In the genomic region with DNA sequence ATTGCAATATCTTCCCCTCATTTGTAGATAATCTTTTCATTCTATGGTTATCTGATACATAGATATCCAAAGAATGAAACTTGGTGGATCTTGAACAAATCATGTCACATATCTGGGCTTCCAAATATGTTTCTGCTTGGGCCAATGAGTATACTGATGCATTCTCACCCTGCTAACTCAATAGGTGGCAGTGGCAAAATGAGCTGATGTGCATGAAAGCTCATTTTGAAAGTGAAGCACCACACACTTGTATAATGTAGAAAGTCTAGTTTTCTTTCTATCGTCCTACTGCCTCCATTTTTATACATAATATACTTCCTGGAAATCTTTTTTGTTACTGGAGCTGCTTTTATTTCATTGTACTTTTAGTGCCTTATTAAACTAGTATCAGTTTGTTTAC, we compare ENCODE assay signal across 21 cellular contexts.
DNase-seq lines count a peak whose midpoint lies in the region; ATAC-seq and TF ChIP-seq lines count a peak whose summit lies in the region.
"Had no signal": no experiment of that assay in that cellular context is flagged by ENCODE, and none has a peak within 500 bp of the region (broad histone marks: within the 10 kb centered on the region; RNA-seq: fewer than 3 reads in every experiment).

No MANE protein-coding gene starts in this region.

- peaks cover 5% of the 10 kb centered on the region for H3K36me3 Mint-ChIP-seq in activated CD8-positive, alpha-beta memory T cell treated with anti-CD3 and anti-CD28 coated beads, Interleukin-2, amount 10 ng/mL, durations not matched to agents 7 days and 5 days
- H3K36me3 Mint-ChIP-seq in brain, result no peaks in the 10 kb centered on the region
- peaks cover 6% of the 10 kb centered on the region for H3K36me3 Mint-ChIP-seq in stimulated activated memory B cell treated with anti-CD40 and anti-IgM and Interleukin-4, amounts not matched to agents 10 μg/mL and 1 μg/mL and 100 μg/mL, for 72 hours
- no peaks in the 10 kb centered on the region for H3K36me3 Mint-ChIP-seq in CD4-positive, alpha-beta T cell (ENCODE audit: low read depth)
- H3K36me3 Mint-ChIP-seq: activated naive CD4-positive, alpha-beta T cell treated with anti-CD3 and anti-CD28 coated beads, Interleukin-2, amount 50 U/mL, for 24 hours had no signal

- intact Hi-C loops in CD4-positive, alpha-beta T cell (cut with DNase I, micrococcal nuclease), result loop anchor here in 1 of 2 experiments (2.0 kb wide), 1 partner anchor 31 kb away; no protein-coding TSS in a partner anchor

- TF ChIP-seq POLR2A in gastroesophageal sphincter (IDR thresholded peaks at IDR 0.05), result no peak

- TF ChIP-seq EP300 in gastroesophageal sphincter (IDR thresholded peaks at IDR 0.05), result no peak

- no peaks in the 10 kb centered on the region for H3K36me3 ChIP-seq in GM23248 (ENCODE audit: low read depth)
- H3K36me3 ChIP-seq in gastroesophageal sphincter, result no peaks in the 10 kb centered on the region
- H3K36me3 ChIP-seq: heart left ventricle, right atrium auricular region, suprapubic skin had no signal

- no peaks in the 10 kb centered on the region for H3K9me2 ChIP-seq in GM23248 (ENCODE audit: insufficient read depth)

- 93 to 100% methylated on average over 1 of the region's 1 CpG for WGBS in GM23248 (ENCODE audit: low coverage in 1 of 2, low lambda C conversion rate in 2 of 2, missing lambda C conversion rate in 2 of 2), 2 experiments
- 68 to 75% methylated on average over 1 of the region's 1 CpG for WGBS in gastroesophageal sphincter (ENCODE audit: low coverage in 1 of 2), 2 donors

- H3K27me3 Mint-ChIP-seq in activated CD8-positive, alpha-beta memory T cell treated with anti-CD3 and anti-CD28 coated beads, Interleukin-2, amount 10 ng/mL, durations not matched to agents 7 days and 5 days, result no peaks in the 10 kb centered on the region
- no peaks in the 10 kb centered on the region for H3K27me3 Mint-ChIP-seq in brain
- H3K27me3 Mint-ChIP-seq in stimulated activated memory B cell treated with anti-CD40 and anti-IgM and Interleukin-4, amounts not matched to agents 10 μg/mL and 1 μg/mL and 100 μg/mL, for 72 hours, result no peaks in the 10 kb centered on the region
- no peaks in the 10 kb centered on the region for H3K27me3 Mint-ChIP-seq in CD4-positive, alpha-beta T cell
- H3K27me3 Mint-ChIP-seq: activated naive CD4-positive, alpha-beta T cell treated with anti-CD3 and anti-CD28 coated beads, Interleukin-2, amount 50 U/mL, for 24 hours had no signal

- H3K79me2 ChIP-seq in GM23248 (ENCODE audit: insufficient read depth), result peaks cover 44% of the 10 kb centered on the region

- ATAC-seq in activated CD8-positive, alpha-beta memory T cell treated with anti-CD3 and anti-CD28 coated beads, Interleukin-2, amount 10 ng/mL, durations not matched to agents 7 days and 5 days, result peak; percentile 28
- no peak for ATAC-seq in stimulated activated memory B cell treated with anti-CD40 and anti-IgM and Interleukin-4, amounts not matched to agents 10 μg/mL and 1 μg/mL and 100 μg/mL, for 72 hours
- ATAC-seq in gastroesophageal sphincter, result no peak
- no peak for ATAC-seq in CD4-positive, alpha-beta T cell (ENCODE audit: poor library complexity)

- H3K9me3 ChIP-seq in GM23248 (ENCODE audit: low read depth), result no peaks in the 10 kb centered on the region
- H3K9me3 ChIP-seq in gastroesophageal sphincter, result no peaks in the 10 kb centered on the region
- no peaks in the 10 kb centered on the region for H3K9me3 ChIP-seq in CD4-positive, alpha-beta T cell (ENCODE audit: control insufficient read depth, low read length)
- H3K9me3 ChIP-seq: A549, heart left ventricle, right atrium auricular region, suprapubic skin had no signal

- no peak overlapping the region for H3K9ac ChIP-seq in GM23248

- no peaks in the 10 kb centered on the region; the same call in 1 of the 2 replicates for H3F3A ChIP-seq in GM23248 (ENCODE audit: insufficient read depth)

- 0 out of 2 replicates have a peak overlapping the region, but pooled peaks have one; percentile 17 for H2AFZ ChIP-seq in GM23248

- no peak overlapping the region for H3K27ac ChIP-seq in GM23248
- peak overlapping the region in 2 of 4 donors; percentile 54 to 70 for H3K27ac ChIP-seq in gastroesophageal sphincter
- H3K27ac ChIP-seq in CD4-positive, alpha-beta T cell (ENCODE audit: low read depth, low read length), result no peak overlapping the region
- H3K27ac ChIP-seq: A549 had no signal

- no peaks in the 10 kb centered on the region for H3K9me3 Mint-ChIP-seq in activated CD8-positive, alpha-beta memory T cell treated with anti-CD3 and anti-CD28 coated beads, Interleukin-2, amount 10 ng/mL, durations not matched to agents 7 days and 5 days (ENCODE audit: low read depth)
- H3K9me3 Mint-ChIP-seq in brain, result peaks cover 0 to 4% (median 0%) of the 10 kb centered on the region in 5 experiments
- no peaks in the 10 kb centered on the region for H3K9me3 Mint-ChIP-seq in stimulated activated memory B cell treated with anti-CD40 and anti-IgM and Interleukin-4, amounts not matched to agents 10 μg/mL and 1 μg/mL and 100 μg/mL, for 72 hours
- no peaks in the 10 kb centered on the region for H3K9me3 Mint-ChIP-seq in CD4-positive, alpha-beta T cell
- H3K9me3 Mint-ChIP-seq: activated naive CD4-positive, alpha-beta T cell treated with anti-CD3 and anti-CD28 coated beads, Interleukin-2, amount 50 U/mL, for 24 hours; CD14-positive monocyte had no signal

- no peak for TF ChIP-seq CTCF in brain (conservative IDR thresholded peaks at IDR 0.05)
- TF ChIP-seq CTCF in gastroesophageal sphincter (IDR thresholded peaks at IDR 0.05), result no peak
- no peak for TF ChIP-seq CTCF in CD4-positive, alpha-beta T cell (IDR thresholded peaks at IDR 0.05)

- H3K4me3 ChIP-seq in GM23248 (no peak overlapping the region), gastroesophageal sphincter (no peak overlapping the region)
- H3K4me3 ChIP-seq: A549 had no signal

- H3K27me3 ChIP-seq in GM23248 (replicated peaks; ENCODE audit: insufficient read depth), result no peaks in the 10 kb centered on the region
- H3K27me3 ChIP-seq in gastroesophageal sphincter, result no peaks in the 10 kb centered on the region
- no peaks in the 10 kb centered on the region for H3K27me3 ChIP-seq in CD4-positive, alpha-beta T cell (ENCODE audit: control insufficient read depth, insufficient read depth, low read length)
- H3K27me3 ChIP-seq: heart left ventricle, right atrium auricular region, suprapubic skin had no signal

- H3K4me2 ChIP-seq in GM23248 (ENCODE audit: unreplicated experiment), result no peak overlapping the region
- H3K4me2 ChIP-seq: A549 had no signal

- no peaks in the 10 kb centered on the region for H4K20me1 ChIP-seq in GM23248 (ENCODE audit: insufficient read depth)

- CTCF ChIA-PET in activated CD8-positive, alpha-beta memory T cell treated with anti-CD3 and anti-CD28 coated beads, Interleukin-2, amount 10 ng/mL, durations not matched to agents 7 days and 5 days (lab: Charles Lee), result interaction anchor here (1.2 to 1.7 kb wide), 6 partner anchors 10 to 81 kb away, joined by 4 to 7 read pairs (median 5); no protein-coding TSS in a partner anchor
- CTCF ChIA-PET in CD4-positive, alpha-beta T cell (lab: Charles Lee), result interaction anchor here (0.6 kb wide), 1 partner anchor 341 kb away, joined by 3 read pairs; no protein-coding TSS in a partner anchor

- H3K4me1 Mint-ChIP-seq in activated CD8-positive, alpha-beta memory T cell treated with anti-CD3 and anti-CD28 coated beads, Interleukin-2, amount 10 ng/mL, durations not matched to agents 7 days and 5 days, result peaks cover 52% of the 10 kb centered on the region
- peaks cover 54% of the 10 kb centered on the region for H3K4me1 Mint-ChIP-seq in brain
- H3K4me1 Mint-ChIP-seq in stimulated activated memory B cell treated with anti-CD40 and anti-IgM and Interleukin-4, amounts not matched to agents 10 μg/mL and 1 μg/mL and 100 μg/mL, for 72 hours, result peaks cover 29% of the 10 kb centered on the region
- peaks cover 45% of the 10 kb centered on the region for H3K4me1 Mint-ChIP-seq in CD4-positive, alpha-beta T cell (ENCODE audit: low read depth)

- in situ Hi-C loops in GM23248 (cut with MboI), result no loop called here

- DNase-seq in activated CD8-positive, alpha-beta memory T cell treated with anti-CD3 and anti-CD28 coated beads, Interleukin-2, amount 10 ng/mL, durations not matched to agents 7 days and 5 days, result no peak
- DNase-seq in activated CD8-positive, alpha-beta memory T cell treated with anti-CD3 and anti-CD28 coated beads, Interleukin-2, amount 50 U/mL, for 48 hours, result no peak
- DNase-seq in GM23248 (no peak), amygdala (lab: John Stamatoyannopoulos, UW) (no peak)
- DNase-seq in CD4-positive, alpha-beta T cell, result no peak
- DNase-seq: activated CD4-positive, CD25-positive, alpha-beta regulatory T cell treated with anti-CD3 and anti-CD28 coated beads, Interleukin-2, amount 50 U/mL, for 72 hours; activated CD8-positive, alpha-beta memory T cell treated with anti-CD3 and anti-CD28 coated beads, Interleukin-2, amount 50 U/mL, for 4 hours; heart left ventricle; NCI-H1930; NCI-H226; NCI-H82; Right ventricle myocardium superior; stimulated activated CD8-positive, alpha-beta memory T cell treated with anti-CD3 and anti-CD28 coated beads, Interleukin-4, amount 100 ng/mL, for 48 hours had no signal

- H3K4me1 ChIP-seq in GM23248 (ENCODE audit: insufficient read depth) (peaks cover 23% of the 10 kb centered on the region), gastroesophageal sphincter (peaks cover 5 to 58% (median 6%) of the 10 kb centered on the region in 3 donors)
- H3K4me1 ChIP-seq: A549 had no signal

- POLR2A ChIA-PET in CD4-positive, alpha-beta T cell (lab: Charles Lee), result interaction anchor here (0.9 to 1.0 kb wide), 2 partner anchors 31 to 204 kb away, joined by 3 to 4 read pairs; no protein-coding TSS in a partner anchor

- peak overlapping the region; percentile 69 for H3K4me3 Mint-ChIP-seq in activated CD8-positive, alpha-beta memory T cell treated with anti-CD3 and anti-CD28 coated beads, Interleukin-2, amount 10 ng/mL, durations not matched to agents 7 days and 5 days
- peak overlapping the region in 1 of 5 experiments; percentile 81 for H3K4me3 Mint-ChIP-seq in brain
- no peak overlapping the region for H3K4me3 Mint-ChIP-seq in stimulated activated memory B cell treated with anti-CD40 and anti-IgM and Interleukin-4, amounts not matched to agents 10 μg/mL and 1 μg/mL and 100 μg/mL, for 72 hours
- H3K4me3 Mint-ChIP-seq in CD4-positive, alpha-beta T cell, result no peak overlapping the region

- peak overlapping the region; percentile 87 for H3K27ac Mint-ChIP-seq in activated CD8-positive, alpha-beta memory T cell treated with anti-CD3 and anti-CD28 coated beads, Interleukin-2, amount 10 ng/mL, durations not matched to agents 7 days and 5 days
- peak overlapping the region in 3 of 5 experiments; percentile 83 to 95 (median 86) for H3K27ac Mint-ChIP-seq in brain
- H3K27ac Mint-ChIP-seq in stimulated activated memory B cell treated with anti-CD40 and anti-IgM and Interleukin-4, amounts not matched to agents 10 μg/mL and 1 μg/mL and 100 μg/mL, for 72 hours, result peak overlapping the region; percentile 77
- no peak overlapping the region for H3K27ac Mint-ChIP-seq in CD4-positive, alpha-beta T cell
